ENCODE assay signal across 1 cellular context in the genomic region with DNA sequence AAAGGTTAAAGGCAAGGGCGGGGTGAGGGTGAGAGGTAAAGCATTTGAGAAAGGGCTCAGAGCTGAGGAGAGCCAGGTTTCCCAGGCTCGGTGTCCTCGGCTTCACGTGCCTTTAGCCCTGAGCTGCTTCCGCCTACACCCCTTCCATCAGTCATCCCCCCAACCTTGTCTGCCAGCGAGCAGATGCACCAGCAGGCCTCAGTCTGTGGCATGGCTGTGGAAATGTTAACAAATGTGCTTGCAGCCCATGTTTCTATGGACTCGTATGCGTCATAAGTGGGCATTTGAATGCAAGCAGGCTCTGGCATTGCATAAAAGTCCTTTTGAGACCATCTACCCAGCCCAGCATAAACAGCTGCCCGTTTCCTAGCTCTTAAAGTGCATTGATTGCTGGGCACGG.
TF ChIP-seq lines count a peak whose summit lies in the region.

No MANE protein-coding gene starts in this region.

TF ChIP-seq in endothelial cell of umbilical vein, 7 proteins besides CTCF, POLR2A, EP300 and RAD21:
- TF ChIP-seq POLR2AphosphoS5 (IDR thresholded peaks at IDR 0.05; ENCODE audit: insufficient read depth, low read depth, low read length) (no peak), JUN (IDR thresholded peaks at IDR 0.05; ENCODE audit: borderline replicate concordance, insufficient read depth, insufficient read length, low read depth) (no peak), EZH2 (IDR thresholded peaks at IDR 0.05; ENCODE audit: borderline replicate concordance, low read depth, low read length, severe bottlenecking) (no peak), FOS (IDR thresholded peaks at IDR 0.05; ENCODE audit: borderline replicate concordance, insufficient read depth, low read length) (no peak), GATA2 (IDR thresholded peaks at IDR 0.05; ENCODE audit: insufficient read depth, insufficient read length, low read depth, low read length) (no peak), MYC (IDR thresholded peaks at IDR 0.05; ENCODE audit: low read depth, low read length) (no peak)
- TF ChIP-seq, protein P1, sequence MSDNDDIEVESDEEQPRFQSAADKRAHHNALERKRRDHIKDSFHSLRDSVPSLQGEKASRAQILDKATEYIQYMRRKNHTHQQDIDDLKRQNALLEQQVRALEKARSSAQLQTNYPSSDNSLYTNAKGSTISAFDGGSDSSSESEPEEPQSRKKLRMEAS (IDR thresholded peaks at IDR 0.05; ENCODE audit: insufficient read depth, insufficient read length), result no peak
